ENCODE assay signal across 8 cellular contexts in genomic region chr9:120583958-120584369, GRCh38. TPM values are rescaled to one million over a fixed set of nuclear protein-coding genes. Genes with fewer than 3 reads are reported as not detected.
A peak's percentile ranks its signal among the peaks of the same experiment; 100 is the strongest.
DNase-seq lines count a peak whose midpoint lies in the region; ATAC-seq lines count a peak whose summit lies in the region.

No MANE protein-coding gene starts in this region.

- intact Hi-C loops in activated naive CD4-positive, alpha-beta T cell treated with anti-CD3 and anti-CD28 coated beads for 36 hours (cut with micrococcal nuclease) = loop anchor here (10.0 kb wide), 1 partner anchor 1511 kb away; the partner anchor contains the start of gene TTLL11
- intact Hi-C loops in posterior vena cava (cut with DNase I) = no loop called here

- peaks cover 22% of the 10 kb centered on the region for H3K4me1 Mint-ChIP-seq in activated naive CD4-positive, alpha-beta T cell treated with anti-CD3 and anti-CD28 coated beads for 36 hours (ENCODE audit: low read depth)
- H3K4me1 Mint-ChIP-seq in stimulated activated naive CD8-positive, alpha-beta T cell treated with anti-CD3 and anti-CD28 coated beads, Interleukin-15, amount 100 ng/mL, for 72 hours = peaks cover 37% of the 10 kb centered on the region

- no peaks in the 10 kb centered on the region for H3K27me3 Mint-ChIP-seq in activated naive CD4-positive, alpha-beta T cell treated with anti-CD3 and anti-CD28 coated beads for 36 hours (ENCODE audit: low read depth)
- no peaks in the 10 kb centered on the region for H3K27me3 Mint-ChIP-seq in stimulated activated naive CD8-positive, alpha-beta T cell treated with anti-CD3 and anti-CD28 coated beads, Interleukin-15, amount 100 ng/mL, for 72 hours

- peak; percentile 35 for ATAC-seq in HG03095 (IDR thresholded peaks at IDR 0.05; ENCODE audit: unreplicated experiment)
- ATAC-seq in stimulated activated naive CD8-positive, alpha-beta T cell treated with anti-CD3 and anti-CD28 coated beads, Interleukin-15, amount 100 ng/mL, for 72 hours = peak; percentile 35

- H3K36me3 Mint-ChIP-seq in activated naive CD4-positive, alpha-beta T cell treated with anti-CD3 and anti-CD28 coated beads for 36 hours (ENCODE audit: low read depth) = peaks cover 4% of the 10 kb centered on the region

- H3K9me3 Mint-ChIP-seq in activated naive CD4-positive, alpha-beta T cell treated with anti-CD3 and anti-CD28 coated beads for 36 hours = no peaks in the 10 kb centered on the region
- H3K9me3 Mint-ChIP-seq in stimulated activated naive CD8-positive, alpha-beta T cell treated with anti-CD3 and anti-CD28 coated beads, Interleukin-15, amount 100 ng/mL, for 72 hours = peaks cover 0 to 5% of the 10 kb centered on the region in 2 donors

- no peak overlapping the region for H3K4me3 Mint-ChIP-seq in activated naive CD4-positive, alpha-beta T cell treated with anti-CD3 and anti-CD28 coated beads for 36 hours
- no peak overlapping the region for H3K4me3 Mint-ChIP-seq in stimulated activated naive CD8-positive, alpha-beta T cell treated with anti-CD3 and anti-CD28 coated beads, Interleukin-15, amount 100 ng/mL, for 72 hours

- no peak overlapping the region for H3K27ac Mint-ChIP-seq in activated naive CD4-positive, alpha-beta T cell treated with anti-CD3 and anti-CD28 coated beads for 36 hours
- peak overlapping the region in 1 of 2 donors; percentile 48 for H3K27ac Mint-ChIP-seq in stimulated activated naive CD8-positive, alpha-beta T cell treated with anti-CD3 and anti-CD28 coated beads, Interleukin-15, amount 100 ng/mL, for 72 hours

- DNase-seq in activated naive CD4-positive, alpha-beta T cell treated with anti-CD3 and anti-CD28 coated beads for 36 hours = peak; percentile 24
- DNase-seq in activated naive CD4-positive, alpha-beta T cell treated with anti-CD3 and anti-CD28 coated beads, Interleukin-2, amount 50 U/mL, for 16 hours = no peak
- peak; percentile 55 for DNase-seq in NCI-H510A (lab: John Stamatoyannopoulos, UW)
- peak; percentile 72 for DNase-seq in amniotic epithelial cell (ENCODE audit: low read depth)
- peak; percentile 82 to 90 for DNase-seq in hippocampal formation (lab: John Stamatoyannopoulos, UW)
- DNase-seq in stimulated activated naive CD8-positive, alpha-beta T cell treated with anti-CD3 and anti-CD28 coated beads, Interleukin-15, amount 100 ng/mL, for 72 hours = peak; percentile 12 to 42
- DNase-seq in posterior vena cava (ENCODE audit: low spot score) = no peak

- CTCF ChIA-PET in activated naive CD4-positive, alpha-beta T cell treated with anti-CD3 and anti-CD28 coated beads for 36 hours (lab: Charles Lee) = no interaction called here

RNA-seq across cellular contexts. Expression of gene CDK5RAP2, which starts 4.0 kb away (rescaled TPM):
- 10 to 100 TPM; 92.7 to 99.7 TPM for total RNA-seq in activated naive CD4-positive, alpha-beta T cell treated with anti-CD3 and anti-CD28 coated beads for 36 hours
- total RNA-seq in posterior vena cava = 10 to 100 TPM; 47.2 to 50.2 TPM

Comparison
In these comparisons a context has a peak if more than half of its experiments do, and no peak if none do; other contexts are left out.
1. DNase-seq: peak in activated naive CD4-positive, alpha-beta T cell treated with anti-CD3 and anti-CD28 coated beads for 36 hours (single experiment), NCI-H510A (single experiment), amniotic epithelial cell (single experiment), hippocampal formation (2 of 2) and stimulated activated naive CD8-positive, alpha-beta T cell treated with anti-CD3 and anti-CD28 coated beads, Interleukin-15, amount 100 ng/mL, for 72 hours (2 of 2); none in activated naive CD4-positive, alpha-beta T cell treated with anti-CD3 and anti-CD28 coated beads, Interleukin-2, amount 50 U/mL, for 16 hours (single experiment) and posterior vena cava (single experiment).